ENCODE assay signal across 4 cellular contexts in the genomic region with DNA sequence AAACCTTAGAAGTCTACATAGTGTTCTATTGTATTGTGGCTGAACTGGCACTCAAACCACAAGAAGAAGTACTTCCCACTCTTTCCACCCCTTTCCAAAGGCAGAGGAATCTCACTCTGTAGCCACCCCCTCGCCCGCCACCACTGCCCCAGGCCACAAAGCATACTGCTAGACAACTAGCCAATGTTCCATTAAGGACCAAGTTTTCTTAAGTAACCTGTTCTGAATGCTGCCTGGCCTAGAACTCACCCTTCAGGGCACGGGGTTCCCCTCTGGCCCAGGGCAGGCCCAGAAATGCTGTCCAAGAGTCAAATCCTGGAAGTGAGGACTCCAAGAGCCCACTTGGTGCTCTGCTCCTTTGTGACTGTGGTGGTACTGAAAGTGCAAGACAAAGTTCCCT.
"Had no signal": no experiment of that assay in that cellular context is flagged by ENCODE, and none has a peak within 500 bp of the region (broad histone marks: within the 10 kb centered on the region; RNA-seq: fewer than 3 reads in every experiment).

No MANE protein-coding gene starts in this region.

- H3K4me1 Mint-ChIP-seq: GM23338, H9 had no signal

- DNase-seq: H9, HCEC 1CT, IMR-90 had no signal

- H3K4me3 Mint-ChIP-seq: GM23338, H9 had no signal

- H3K27ac Mint-ChIP-seq: GM23338, H9 had no signal

- ATAC-seq: GM23338 had no signal
